ENCODE assay signal across 29 cellular contexts in genomic region chrX:53257670-53258423, GRCh38.
"Had no signal": no experiment of that assay in that cellular context is flagged by ENCODE, and none has a peak within 500 bp of the region (broad histone marks: within the 10 kb centered on the region; RNA-seq: fewer than 3 reads in every experiment).

No MANE protein-coding gene starts in this region.

- H3K9me3 ChIP-seq: esophagus squamous epithelium, right atrium auricular region, suprapubic skin, vagina had no signal

- H3K27me3 ChIP-seq: esophagus squamous epithelium, neural progenitor cell, right atrium auricular region, suprapubic skin, vagina had no signal

- DNase-seq: dermis blood vessel endothelial cell; effector memory CD4-positive, alpha-beta T cell; erythroblast; esophagus squamous epithelium; foreskin melanocyte; glutamatergic neuron; hypothalamus; immature natural killer cell; mesenchymal stem cell; naive thymus-derived CD4-positive, alpha-beta T cell; stimulated activated CD4-positive, alpha-beta T cell treated with anti-CD3 and anti-CD28 coated beads, Interleukin-12 subunit alpha, Interleukin-12 subunit beta, amount 100 ng/mL, for 4 hours; stimulated activated CD4-positive, alpha-beta T cell treated with anti-CD3 and anti-CD28 coated beads, Interleukin-1b, Interleukin-23, amount 100 ng/mL, for 48 hours; stimulated activated CD4-positive, alpha-beta T cell treated with anti-CD3 and anti-CD28 coated beads, Interleukin-4, amount 100 ng/mL, for 1 hour; stimulated activated CD8-positive, alpha-beta memory T cell treated with anti-CD3 and anti-CD28 coated beads, Interleukin-4, amount 100 ng/mL, for 48 hours; stimulated activated naive CD4-positive, alpha-beta T cell; stimulated activated naive CD8-positive, alpha-beta T cell treated with anti-CD3 and anti-CD28 coated beads, Interleukin-15, amount 100 ng/mL, for 72 hours; trophoblast cell had no signal

- H3K36me3 ChIP-seq: neural progenitor cell, suprapubic skin, vagina had no signal

- H3K4me2 ChIP-seq: neural progenitor cell, smooth muscle cell had no signal

- H3K27ac ChIP-seq: coronary artery, esophagus squamous epithelium, neural progenitor cell, parathyroid adenoma, right atrium auricular region, suprapubic skin, vagina had no signal

- H3K36me3 Mint-ChIP-seq: immature natural killer cell; naive thymus-derived CD4-positive, alpha-beta T cell; neural progenitor cell had no signal

- H3K79me2 ChIP-seq: parathyroid adenoma had no signal

- ATAC-seq: naive thymus-derived CD4-positive, alpha-beta T cell; stimulated activated naive CD8-positive, alpha-beta T cell treated with anti-CD3 and anti-CD28 coated beads, Interleukin-15, amount 100 ng/mL, for 72 hours had no signal

- H3K4me3 ChIP-seq: coronary artery, esophagus squamous epithelium, lung, neural progenitor cell, right atrium auricular region, smooth muscle cell, suprapubic skin, vagina had no signal

- H3K27ac Mint-ChIP-seq: immature natural killer cell; mesothelial cell of epicardium; nephron; neural progenitor cell; progenitor cell of endocrine pancreas; stimulated activated naive CD8-positive, alpha-beta T cell treated with anti-CD3 and anti-CD28 coated beads, Interleukin-15, amount 100 ng/mL, for 72 hours had no signal

- FAIRE-seq: keratinocyte had no signal

- H3K9me3 Mint-ChIP-seq: immature natural killer cell; naive thymus-derived CD4-positive, alpha-beta T cell; stimulated activated naive CD8-positive, alpha-beta T cell treated with anti-CD3 and anti-CD28 coated beads, Interleukin-15, amount 100 ng/mL, for 72 hours had no signal

- H2AFZ ChIP-seq: neural progenitor cell, parathyroid adenoma had no signal

- H3K27me3 Mint-ChIP-seq: progenitor cell of endocrine pancreas had no signal

- H3K4me3 Mint-ChIP-seq: immature natural killer cell; mesothelial cell of epicardium; naive thymus-derived CD4-positive, alpha-beta T cell; nephron; neural progenitor cell; stimulated activated naive CD8-positive, alpha-beta T cell treated with anti-CD3 and anti-CD28 coated beads, Interleukin-15, amount 100 ng/mL, for 72 hours had no signal

- H3K9ac ChIP-seq: neural progenitor cell, parathyroid adenoma had no signal

- H3K4me1 Mint-ChIP-seq: mesothelial cell of epicardium had no signal

- H3K4me1 ChIP-seq: parathyroid adenoma, right atrium auricular region, vagina had no signal
